ENCODE assay signal across 19 cellular contexts in the genomic region with DNA sequence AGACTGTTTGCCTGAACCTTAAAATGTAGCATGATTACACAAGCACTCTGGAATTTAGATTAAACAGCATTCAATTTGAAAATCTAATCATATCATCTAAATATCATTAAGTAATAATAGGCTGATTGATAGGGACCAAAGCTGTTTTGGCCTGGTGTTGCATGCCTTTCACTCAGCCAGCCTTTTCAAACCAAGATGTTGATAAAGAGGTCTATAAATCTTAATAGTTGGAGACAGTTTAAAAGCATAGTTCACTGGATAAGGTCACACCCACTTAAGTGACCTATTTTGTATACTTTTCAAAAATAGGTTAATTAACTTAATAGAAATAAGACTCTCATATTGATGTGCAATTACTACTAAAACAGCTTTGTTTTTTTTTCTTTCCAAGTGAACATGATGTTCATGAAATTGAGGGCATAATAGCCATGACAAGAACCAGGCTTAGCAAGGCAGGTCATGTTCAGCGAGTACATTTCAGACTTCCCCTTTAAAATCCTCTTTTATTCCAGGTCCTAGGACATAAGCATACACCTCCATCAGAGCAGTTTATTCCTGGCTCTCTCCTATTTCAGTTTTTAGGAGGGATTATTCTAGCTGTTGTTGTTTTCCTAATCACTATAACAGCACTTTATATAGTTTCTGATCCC.
A peak's percentile ranks its signal among the peaks of the same experiment; 100 is the strongest.
DNase-seq lines count a peak whose midpoint lies in the region; ATAC-seq and TF ChIP-seq lines count a peak whose summit lies in the region.
"Had no signal": no experiment of that assay in that cellular context is flagged by ENCODE, and none has a peak within 500 bp of the region (broad histone marks: within the 10 kb centered on the region; RNA-seq: fewer than 3 reads in every experiment).

No MANE protein-coding gene starts in this region.

- no peaks in the 10 kb centered on the region for H3K9me2 ChIP-seq in Karpas-422 (replicated peaks; ENCODE audit: insufficient read depth, low read length)

- H3K79me2 ChIP-seq in smooth muscle cell (ENCODE audit: low read depth), result no peaks in the 10 kb centered on the region
- H3K79me2 ChIP-seq in Karpas-422 (ENCODE audit: low read length), result no peaks in the 10 kb centered on the region

- POLR2A ChIA-PET in HEK293T (lab: Yijun Ruan, JAX), result no interaction called here

- no peak for DNase-seq in HEK293T (ENCODE audit: extremely low spot score)
- DNase-seq in NCI-H2227 treated with DMSO at 0.1 percent for 48 hours (lab: John Stamatoyannopoulos, UW), result peak; percentile 48
- peak; percentile 64 for DNase-seq in left kidney (ENCODE audit: low read depth, low spot score)
- DNase-seq in smooth muscle cell (lab: John Stamatoyannopoulos, UW; ENCODE audit: unreplicated experiment), result no peak
- DNase-seq in activated CD4-positive, alpha-beta T cell treated with anti-CD3 and anti-CD28 coated beads, Interleukin-2, amount 50 U/mL, for 1 hour, result no peak
- DNase-seq in stimulated activated CD4-positive, alpha-beta T cell treated with anti-CD3 and anti-CD28 coated beads, Interleukin-4, amount 100 ng/mL, for 24 hours, result no peak
- DNase-seq in Karpas-422, result no peak
- DNase-seq: activated CD8-positive, alpha-beta T cell treated with anti-CD3 and anti-CD28 coated beads, Interleukin-2, amount 10 ng/mL, durations not matched to agents 7 days and 5 days; activated naive CD4-positive, alpha-beta T cell treated with anti-CD3 and anti-CD28 coated beads, Interleukin-2, amount 50 U/mL, for 16 hours; activated T-cell treated with anti-CD3 and anti-CD28 coated beads, Interleukin-2, amount 50 U/mL, for 4 hours; AML-193; foreskin fibroblast; HCEC 1CT; right lobe of liver; stimulated activated CD4-positive, alpha-beta T cell treated with anti-CD3 and anti-CD28 coated beads, Interleukin-1b, Interleukin-23, amount 100 ng/mL, for 48 hours; T-helper 1 cell had no signal

- no peak overlapping the region for H3K4me3 ChIP-seq in smooth muscle cell
- no peak overlapping the region for H3K4me3 ChIP-seq in Karpas-422 (ENCODE audit: low read length)
- H3K4me3 ChIP-seq: ascending aorta, coronary artery, right lobe of liver had no signal

- CTCF ChIA-PET in HEK293T (lab: Yijun Ruan, JAX), result no interaction called here

- no peak for TF ChIP-seq POLR2A in GM18505 (IDR thresholded peaks at IDR 0.05; ENCODE audit: borderline replicate concordance, extremely low read depth, insufficient read depth, insufficient read length)

- H4K20me1 ChIP-seq in smooth muscle cell (ENCODE audit: low read depth), result no peaks in the 10 kb centered on the region
- peaks cover 36% of the 10 kb centered on the region for H4K20me1 ChIP-seq in Karpas-422 (ENCODE audit: insufficient read depth, low read depth, low read length)

- WGBS in smooth muscle cell (ENCODE audit: low lambda C conversion rate), result 52% methylated on average over 1 of the region's 1 CpG

- TF ChIP-seq CTCF in smooth muscle cell (IDR thresholded peaks at IDR 0.05; ENCODE audit: borderline replicate concordance, insufficient read depth, poor library complexity, severe bottlenecking), result no peak

- H3K27ac ChIP-seq in smooth muscle cell (ENCODE audit: low read depth) (peak overlapping the region; percentile 32), Karpas-422 (ENCODE audit: low read length) (no peak overlapping the region)
- H3K27ac ChIP-seq: ascending aorta, coronary artery had no signal

- H3K27me3 ChIP-seq in smooth muscle cell (ENCODE audit: low read depth) (no peaks in the 10 kb centered on the region), Karpas-422 (ENCODE audit: low read length) (no peaks in the 10 kb centered on the region)
- H3K27me3 ChIP-seq: ascending aorta, right lobe of liver had no signal

- H3K4me2 ChIP-seq in smooth muscle cell (peak overlapping the region; percentile 12), Karpas-422 (ENCODE audit: low read depth, low read length, poor library complexity, severe bottlenecking) (no peak overlapping the region)

- peaks cover 16% of the 10 kb centered on the region for H3K4me1 ChIP-seq in smooth muscle cell (ENCODE audit: low read depth)
- no peaks in the 10 kb centered on the region for H3K4me1 ChIP-seq in Karpas-422 (ENCODE audit: low read length)

- H3F3A ChIP-seq in smooth muscle cell (ENCODE audit: low read depth), result peaks cover 14% of the 10 kb centered on the region

- H2AFZ ChIP-seq in smooth muscle cell (ENCODE audit: low read depth) (no peak overlapping the region), Karpas-422 (ENCODE audit: low read length) (no peak overlapping the region)

- no peaks in the 10 kb centered on the region for H3K36me3 ChIP-seq in smooth muscle cell (ENCODE audit: low read depth)
- no peaks in the 10 kb centered on the region for H3K36me3 ChIP-seq in Karpas-422 (ENCODE audit: insufficient read depth, low read length)
- H3K36me3 ChIP-seq: ascending aorta, right lobe of liver had no signal

- ATAC-seq in GM18505 (IDR thresholded peaks at IDR 0.05; ENCODE audit: unreplicated experiment), result no peak
- ATAC-seq: activated CD8-positive, alpha-beta T cell treated with anti-CD3 and anti-CD28 coated beads, Interleukin-2, amount 10 ng/mL, durations not matched to agents 7 days and 5 days; activated T-cell treated with anti-CD3 and anti-CD28 coated beads, Interleukin-2, amount 50 U/mL, for 4 hours; right lobe of liver had no signal

- no peaks in the 10 kb centered on the region for H3K9me3 ChIP-seq in smooth muscle cell (replicated peaks; ENCODE audit: low read depth)
- H3K9me3 ChIP-seq in Karpas-422 (ENCODE audit: low read length), result no peaks in the 10 kb centered on the region
- H3K9me3 ChIP-seq: ascending aorta, right lobe of liver had no signal

- no peak overlapping the region for H3K9ac ChIP-seq in smooth muscle cell (ENCODE audit: low read depth)
- no peak overlapping the region for H3K9ac ChIP-seq in Karpas-422 (ENCODE audit: low read length)

TF ChIP-seq in HEK293T, 16 proteins besides CTCF, POLR2A, EP300 and RAD21:
- TF ChIP-seq, protein P1, sequence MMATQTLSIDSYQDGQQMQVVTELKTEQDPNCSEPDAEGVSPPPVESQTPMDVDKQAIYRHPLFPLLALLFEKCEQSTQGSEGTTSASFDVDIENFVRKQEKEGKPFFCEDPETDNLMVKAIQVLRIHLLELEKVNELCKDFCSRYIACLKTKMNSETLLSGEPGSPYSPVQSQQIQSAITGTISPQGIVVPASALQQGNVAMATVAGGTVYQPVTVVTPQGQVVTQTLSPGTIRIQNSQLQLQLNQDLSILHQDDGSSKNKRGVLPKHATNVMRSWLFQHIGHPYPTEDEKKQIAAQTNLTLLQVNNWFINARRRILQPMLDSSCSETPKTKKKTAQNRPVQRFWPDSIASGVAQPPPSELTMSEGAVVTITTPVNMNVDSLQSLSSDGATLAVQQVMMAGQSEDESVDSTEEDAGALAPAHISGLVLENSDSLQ (IDR thresholded peaks at IDR 0.05), result peak; percentile 95
- no peak for TF ChIP-seq ARNT (IDR thresholded peaks at IDR 0.05)
- peak; percentile 44; the same call in 1 of the 2 replicates for TF ChIP-seq ZNF384 (IDR thresholded peaks at IDR 0.05)
- no peak for TF ChIP-seq HDGF (IDR thresholded peaks at IDR 0.05; ENCODE audit: borderline replicate concordance)
- no peak for TF ChIP-seq NFRKB (IDR thresholded peaks at IDR 0.05)
- TF ChIP-seq CTBP1 (IDR thresholded peaks at IDR 0.05; ENCODE audit: borderline replicate concordance), result peak; percentile 51; the same call in 1 of the 2 replicates
- TF ChIP-seq ELF4 (IDR thresholded peaks at IDR 0.05), result no peak

Comparison
In these comparisons a context has a peak if more than half of its experiments do, and no peak if none do; other contexts are left out.
1. DNase-seq: peak in NCI-H2227 treated with DMSO at 0.1 percent for 48 hours (single experiment) and left kidney (single experiment); none in HEK293T (single experiment), smooth muscle cell (single experiment), activated CD4-positive, alpha-beta T cell treated with anti-CD3 and anti-CD28 coated beads, Interleukin-2, amount 50 U/mL, for 1 hour (single experiment), stimulated activated CD4-positive, alpha-beta T cell treated with anti-CD3 and anti-CD28 coated beads, Interleukin-4, amount 100 ng/mL, for 24 hours (single experiment) and Karpas-422 (single experiment).